In the genomic region with DNA sequence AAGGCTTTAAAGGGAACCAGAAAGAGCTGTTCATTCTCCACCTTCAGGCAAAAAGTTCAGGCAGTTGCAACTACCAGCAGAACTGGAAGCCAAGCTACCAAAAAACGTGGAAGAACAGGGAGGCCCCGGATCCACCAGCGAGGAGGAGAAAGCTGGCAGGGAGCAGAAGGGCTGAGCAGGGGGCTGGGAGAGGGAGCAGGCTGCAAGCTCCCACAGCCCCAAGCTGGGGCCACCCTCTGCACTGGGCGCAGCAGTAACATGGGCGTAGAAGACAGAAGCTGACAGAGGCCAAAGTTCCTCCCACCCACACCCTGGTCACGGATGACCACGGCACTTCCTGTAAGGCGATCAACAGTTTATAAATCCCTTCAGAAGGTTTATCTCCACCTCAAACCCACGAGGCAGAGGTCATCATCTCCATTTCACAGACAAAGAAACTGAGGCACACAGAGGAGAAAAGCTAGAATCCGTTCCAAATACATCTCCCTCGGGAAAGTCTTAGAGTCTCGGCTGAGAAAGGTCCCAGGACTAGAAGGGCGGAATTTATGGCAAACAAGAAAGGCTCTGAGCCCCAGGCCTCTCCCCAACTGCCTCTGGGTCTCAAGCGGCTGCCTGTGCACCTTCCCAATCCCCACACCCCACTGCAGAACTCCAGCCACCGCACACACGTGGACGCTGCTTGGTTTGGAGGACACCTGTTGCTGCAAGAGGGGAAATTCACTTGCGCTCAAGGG, we compare ENCODE assay signal across 8 cellular contexts. TPM values are rescaled to one million over a fixed set of nuclear protein-coding genes. Genes with fewer than 3 reads are reported as not detected.
A peak's percentile ranks its signal among the peaks of the same experiment; 100 is the strongest.
DNase-seq lines count a peak whose midpoint lies in the region; ATAC-seq and TF ChIP-seq lines count a peak whose summit lies in the region.

No MANE protein-coding gene starts in this region.

- H3K9me3 Mint-ChIP-seq in nephron progenitor cell = no peaks in the 10 kb centered on the region

- intact Hi-C loops in dorsolateral prefrontal cortex (cut with DNase I) = no loop called here

- no peak for TF ChIP-seq CTCF in dorsolateral prefrontal cortex (IDR thresholded peaks at IDR 0.05 in 54 of 56, conservative IDR thresholded peaks at IDR 0.05 in 2 of 56; ENCODE audit: low read depth in 1 of 56, partially characterized antibody in 56 of 56)
- TF ChIP-seq CTCF in nephron progenitor cell (IDR thresholded peaks at IDR 0.05) = no peak

- peaks cover 73% of the 10 kb centered on the region for H3K4me1 Mint-ChIP-seq in nephron progenitor cell

- H3K4me3 Mint-ChIP-seq in nephron progenitor cell = peak overlapping the region; percentile 85

- no peaks in the 10 kb centered on the region for H3K36me3 Mint-ChIP-seq in nephron progenitor cell (ENCODE audit: low read depth)

- no peak for ATAC-seq in GM18873 (IDR thresholded peaks at IDR 0.05; ENCODE audit: low FRiP score, unreplicated experiment)
- no peak for ATAC-seq in HG02973 (IDR thresholded peaks at IDR 0.05; ENCODE audit: unreplicated experiment)

- peaks cover 16% of the 10 kb centered on the region for H3K27me3 Mint-ChIP-seq in nephron progenitor cell (ENCODE audit: low read depth, poor library complexity)

- peak overlapping the region in 48 of 59 donors; percentile 3 to 87 (median 60) for H3K27ac ChIP-seq in dorsolateral prefrontal cortex

- DNase-seq in DMS53 (lab: John Stamatoyannopoulos, UW) (peak; percentile 52), NCI-H1092 treated with DMSO at 0.1 percent for 48 hours (lab: John Stamatoyannopoulos, UW) (peak; percentile 8), dorsolateral prefrontal cortex (no peak), nephron progenitor cell (peak; percentile 28), NCI-H2196 (lab: John Stamatoyannopoulos, UW; ENCODE audit: unreplicated experiment) (no peak), NCI-H226 (no peak)

- peak overlapping the region; percentile 68 for H3K27ac Mint-ChIP-seq in nephron progenitor cell

- no peaks in the 10 kb centered on the region for H3K27me3 ChIP-seq in dorsolateral prefrontal cortex

- peak overlapping the region in 55 of 59 donors; percentile 10 to 93 (median 61) for H3K4me3 ChIP-seq in dorsolateral prefrontal cortex

RNA-seq across cellular contexts. Expression of a gene that starts 1.8 kb away (rescaled TPM):
- 10 to 100 TPM; 16.6 to 63.8 (median 29.8) TPM for total RNA-seq in dorsolateral prefrontal cortex

RNA-seq across cellular contexts. Expression of a gene that starts 42.7 kb away (rescaled TPM):
- total RNA-seq in dorsolateral prefrontal cortex = 10 to 100 TPM in 118 of 120 experiments, 1 to 10 TPM in 2; 8.6 to 35.8 (median 18.2) TPM

Comparison
In these comparisons a context has a peak if more than half of its experiments do, and no peak if none do; other contexts are left out.
1. DNase-seq: peak in DMS53 (single experiment), NCI-H1092 treated with DMSO at 0.1 percent for 48 hours (single experiment) and nephron progenitor cell (single experiment); none in dorsolateral prefrontal cortex (0 of 10), NCI-H2196 (single experiment) and NCI-H226 (single experiment).